9 cellular contexts compared by ENCODE assay signal in the genomic region with DNA sequence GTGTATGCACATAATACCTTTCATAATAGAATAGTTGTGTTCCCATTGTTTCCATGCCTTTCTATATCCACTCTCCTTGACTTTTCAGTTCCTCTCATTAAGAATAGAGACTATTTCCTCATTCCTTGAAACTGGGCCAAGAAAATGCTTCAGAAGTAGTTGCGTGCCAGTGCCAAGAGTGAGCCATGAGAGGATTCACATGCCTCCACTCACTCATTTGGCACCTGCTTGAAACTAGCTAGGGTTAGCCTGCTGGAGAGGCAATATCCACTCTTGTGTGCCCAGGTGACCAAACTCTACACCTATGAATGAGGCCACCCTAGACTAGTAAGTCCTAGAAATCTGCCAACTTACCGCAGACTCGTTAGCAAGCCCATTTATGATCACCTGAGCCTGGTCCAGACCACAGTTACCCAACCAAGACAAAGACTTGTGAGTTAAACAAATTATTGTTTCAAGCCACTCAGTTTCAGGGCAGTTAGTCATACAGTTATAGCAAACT.
DNase-seq lines count a peak whose midpoint lies in the region; ATAC-seq, FAIRE-seq and TF ChIP-seq lines count a peak whose summit lies in the region.
"Had no signal": no experiment of that assay in that cellular context is flagged by ENCODE, and none has a peak within 500 bp of the region (broad histone marks: within the 10 kb centered on the region; RNA-seq: fewer than 3 reads in every experiment).

No MANE protein-coding gene starts in this region.

- in situ Hi-C loops in GM12878 (cut with MboI) = loop anchor here (10.0 kb wide), 1 partner anchor 978 kb away; no protein-coding TSS in a partner anchor

- no TSS peak for BruUV-seq in GM12878 (replicated peaks; lab: Mats Ljungman, UMichigan)

- no peak for TF ChIP-seq CTCF in GM12878 (IDR thresholded peaks at IDR 0.05 in 2 of 3, conservative IDR thresholded peaks at IDR 0.05 in 1 of 3; ENCODE audit: control insufficient read depth in 2 of 3, extremely low read depth in 1 of 3, insufficient read depth in 1 of 3, low read depth in 3 of 3, low read length in 3 of 3)
- no peak for TF ChIP-seq CTCF in pancreas (IDR thresholded peaks at IDR 0.05)

- H3K4me1 ChIP-seq in GM12878 (ENCODE audit: control insufficient read depth, insufficient read depth, low read length) = peaks cover 13% of the 10 kb centered on the region; the same call in 1 of the 2 replicates
- peaks cover 0 to 4% (median 0%) of the 10 kb centered on the region in 3 donors for H3K4me1 ChIP-seq in pancreas

- H3K9me3 ChIP-seq in GM12878 (replicated peaks; ENCODE audit: control insufficient read depth, insufficient read depth, low read length) = no peaks in the 10 kb centered on the region; the same call in 2 of the 3 replicates
- H3K9me3 ChIP-seq in pancreas = no peaks in the 10 kb centered on the region

- POLR2A ChIA-PET in GM12878 (lab: Charles Lee) = no interaction called here

- no peak for DNase-seq in GM19239 (ENCODE audit: insufficient read length, low spot score)
- DNase-seq in GM12878 (ENCODE audit: low read depth, low spot score) = peak; percentile 77
- DNase-seq in pancreas = peak in 1 of 6 donors; percentile 21
- no peak for DNase-seq in caudate nucleus (lab: John Stamatoyannopoulos, UW)
- DNase-seq in putamen (ENCODE audit: low spot score) = no peak

- no peaks in the 10 kb centered on the region for H4K20me1 ChIP-seq in GM12878 (ENCODE audit: control insufficient read depth, insufficient read depth)

- 23% methylated on average over 3 of the region's 3 CpGs for WGBS in GM12878 (ENCODE audit: insufficient coverage, insufficient replicate concordance, low lambda C conversion rate, missing lambda C conversion rate)
- 57 to 62% methylated on average over 3 of the region's 3 CpGs for WGBS in pancreas, 2 donors

- no peak overlapping the region for H3K4me2 ChIP-seq in GM12878 (ENCODE audit: control insufficient read depth, insufficient read depth)

- SMC1A ChIA-PET in GM12878 (lab: Charles Lee; ENCODE audit: uncharacterized antibody, unreplicated experiment) = interaction anchor here (0.8 to 6.8 kb wide), 10 partner anchors 8 to 611 kb away, joined by 3 to 93 read pairs (median 4); no protein-coding TSS in a partner anchor

- RAD21 ChIA-PET in GM12878 (lab: Charles Lee; ENCODE audit: unreplicated experiment) = interaction anchor here (0.9 to 5.2 kb wide), 5 partner anchors 23 to 629 kb away, joined by 3 to 62 read pairs (median 4); no protein-coding TSS in a partner anchor

- no peaks in the 10 kb centered on the region for H3K79me2 ChIP-seq in GM12878 (ENCODE audit: control insufficient read depth, insufficient read depth, low read length)

- H3K27me3 ChIP-seq in GM12878 (replicated peaks in 1 of 2; ENCODE audit: control insufficient read depth in 2 of 2, insufficient read depth in 2 of 2, low read length in 1 of 2) = no peaks in the 10 kb centered on the region
- no peaks in the 10 kb centered on the region for H3K27me3 ChIP-seq in pancreas

- TF ChIP-seq POLR2A in GM12878 (IDR thresholded peaks at IDR 0.05; ENCODE audit: low read depth, low read length) = no peak

- CTCF ChIA-PET in GM12878 (lab: Yijun Ruan, JAX) = interaction anchor here (0.6 to 5.9 kb wide), 7 partner anchors 8 to 609 kb away, joined by 3 to 108 read pairs (median 3); no protein-coding TSS in a partner anchor

- H3K36me3 ChIP-seq in GM12878 (ENCODE audit: control insufficient read depth in 2 of 2, insufficient read depth in 2 of 2, low read length in 1 of 2) = no peaks in the 10 kb centered on the region
- H3K36me3 ChIP-seq in pancreas = no peaks in the 10 kb centered on the region

- intact Hi-C loops in GM12878 (cut with micrococcal nuclease; ENCODE audit: unreplicated experiment) = loop anchor here (5.0 kb wide), 1 partner anchor 36 kb away; no protein-coding TSS in a partner anchor
- intact Hi-C loops in pancreas (cut with DNase I) = loop anchor here in 1 of 3 donors (10.0 kb wide), 1 partner anchor 988 kb away; no protein-coding TSS in a partner anchor

- TF ChIP-seq RAD21 in GM12878 (IDR thresholded peaks at IDR 0.05; ENCODE audit: insufficient read depth, low read depth, low read length) = no peak

- no peak overlapping the region for H2AFZ ChIP-seq in GM12878 (ENCODE audit: control insufficient read depth, low read depth, low read length)

- ATAC-seq in HG03342 (IDR thresholded peaks at IDR 0.05; ENCODE audit: unreplicated experiment) (peak; percentile 33), GM12878 (peak; percentile 82), pancreas (peak; percentile 35 to 61 (median 56)), HG03175 (IDR thresholded peaks at IDR 0.05; ENCODE audit: unreplicated experiment) (no peak)

- no peak overlapping the region for H3K9ac ChIP-seq in GM12878 (ENCODE audit: control insufficient read depth, insufficient read depth, low read length)

- peak in 1 of 2 experiments; percentile 82; a peak in 2 of 4 replicates for TF ChIP-seq EP300 in GM12878 (IDR thresholded peaks at IDR 0.05; ENCODE audit: borderline replicate concordance in 1 of 2, control insufficient read depth in 1 of 2, low read depth in 2 of 2, low read length in 2 of 2)

- no peak overlapping the region for H3K4me3 ChIP-seq in GM12878
- H3K4me3 ChIP-seq in pancreas = no peak overlapping the region

- FAIRE-seq in GM19239 (lab: Jason Lieb, UNC) = peak; percentile 8
- FAIRE-seq in GM12878 (lab: Jason Lieb, UNC) = no peak
- FAIRE-seq in pancreas (lab: Jason Lieb, UNC) = no peak
- FAIRE-seq: endometrium had no signal

- H3K27ac ChIP-seq in GM12878 (ENCODE audit: control insufficient read depth, insufficient read depth) = no peak overlapping the region
- no peak overlapping the region for H3K27ac ChIP-seq in pancreas
- H3K27ac ChIP-seq in caudate nucleus (ENCODE audit: low read depth, low read length) = no peak overlapping the region
- H3K27ac ChIP-seq: HL-60 had no signal

TF ChIP-seq in GM12878, 131 proteins besides CTCF, POLR2A, EP300 and RAD21 (continues in another document):
- TF ChIP-seq IKZF2 (IDR thresholded peaks at IDR 0.05) (peak; percentile 74 to 76), MTA3 (IDR thresholded peaks at IDR 0.05; ENCODE audit: borderline replicate concordance, low read length) (no peak), BCL11A (IDR thresholded peaks at IDR 0.05; ENCODE audit: low read depth, low read length) (peak; percentile 88), NFIC (IDR thresholded peaks at IDR 0.05; ENCODE audit: low read depth, low read length) (peak; percentile 41; the same call in 1 of the 2 replicates), SREBF1 (IDR thresholded peaks at IDR 0.05; ENCODE audit: low read length) (no peak; the same call in 1 of the 2 replicates), RBBP5 (conservative IDR thresholded peaks at IDR 0.05) (no peak), NR2F1 (conservative IDR thresholded peaks at IDR 0.05) (peak; percentile 45; the same call in 1 of the 2 replicates), CBFB (IDR thresholded peaks at IDR 0.05; ENCODE audit: low read depth) (no peak), RAD51 (IDR thresholded peaks at IDR 0.05) (peak; percentile 68), GATAD2B (conservative IDR thresholded peaks at IDR 0.05; ENCODE audit: low read depth) (peak; percentile 57; the same call in 1 of the 2 replicates), FOXM1 (IDR thresholded peaks at IDR 0.05; ENCODE audit: low read depth, low read length) (no peak), NBN (IDR thresholded peaks at IDR 0.05) (peak; percentile 33; the same call in 1 of the 2 replicates), RUNX3 (IDR thresholded peaks at IDR 0.05; ENCODE audit: low read length) (peak; percentile 88), PML (IDR thresholded peaks at IDR 0.05; ENCODE audit: low read length) (no peak)
- TF ChIP-seq, protein P1, sequence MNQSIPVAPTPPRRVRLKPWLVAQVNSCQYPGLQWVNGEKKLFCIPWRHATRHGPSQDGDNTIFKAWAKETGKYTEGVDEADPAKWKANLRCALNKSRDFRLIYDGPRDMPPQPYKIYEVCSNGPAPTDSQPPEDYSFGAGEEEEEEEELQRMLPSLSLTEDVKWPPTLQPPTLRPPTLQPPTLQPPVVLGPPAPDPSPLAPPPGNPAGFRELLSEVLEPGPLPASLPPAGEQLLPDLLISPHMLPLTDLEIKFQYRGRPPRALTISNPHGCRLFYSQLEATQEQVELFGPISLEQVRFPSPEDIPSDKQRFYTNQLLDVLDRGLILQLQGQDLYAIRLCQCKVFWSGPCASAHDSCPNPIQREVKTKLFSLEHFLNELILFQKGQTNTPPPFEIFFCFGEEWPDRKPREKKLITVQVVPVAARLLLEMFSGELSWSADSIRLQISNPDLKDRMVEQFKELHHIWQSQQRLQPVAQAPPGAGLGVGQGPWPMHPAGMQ (IDR thresholded peaks at IDR 0.05; ENCODE audit: borderline replicate concordance) = no peak
- TF ChIP-seq, protein P2, sequence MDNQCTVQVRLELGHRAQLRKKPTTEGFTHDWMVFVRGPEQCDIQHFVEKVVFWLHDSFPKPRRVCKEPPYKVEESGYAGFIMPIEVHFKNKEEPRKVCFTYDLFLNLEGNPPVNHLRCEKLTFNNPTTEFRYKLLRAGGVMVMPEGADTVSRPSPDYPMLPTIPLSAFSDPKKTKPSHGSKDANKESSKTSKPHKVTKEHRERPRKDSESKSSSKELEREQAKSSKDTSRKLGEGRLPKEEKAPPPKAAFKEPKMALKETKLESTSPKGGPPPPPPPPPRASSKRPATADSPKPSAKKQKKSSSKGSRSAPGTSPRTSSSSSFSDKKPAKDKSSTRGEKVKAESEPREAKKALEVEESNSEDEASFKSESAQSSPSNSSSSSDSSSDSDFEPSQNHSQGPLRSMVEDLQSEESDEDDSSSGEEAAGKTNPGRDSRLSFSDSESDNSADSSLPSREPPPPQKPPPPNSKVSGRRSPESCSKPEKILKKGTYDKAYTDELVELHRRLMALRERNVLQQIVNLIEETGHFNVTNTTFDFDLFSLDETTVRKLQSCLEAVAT (IDR thresholded peaks at IDR 0.05) = peak; percentile 74
- TF ChIP-seq, protein P3, sequence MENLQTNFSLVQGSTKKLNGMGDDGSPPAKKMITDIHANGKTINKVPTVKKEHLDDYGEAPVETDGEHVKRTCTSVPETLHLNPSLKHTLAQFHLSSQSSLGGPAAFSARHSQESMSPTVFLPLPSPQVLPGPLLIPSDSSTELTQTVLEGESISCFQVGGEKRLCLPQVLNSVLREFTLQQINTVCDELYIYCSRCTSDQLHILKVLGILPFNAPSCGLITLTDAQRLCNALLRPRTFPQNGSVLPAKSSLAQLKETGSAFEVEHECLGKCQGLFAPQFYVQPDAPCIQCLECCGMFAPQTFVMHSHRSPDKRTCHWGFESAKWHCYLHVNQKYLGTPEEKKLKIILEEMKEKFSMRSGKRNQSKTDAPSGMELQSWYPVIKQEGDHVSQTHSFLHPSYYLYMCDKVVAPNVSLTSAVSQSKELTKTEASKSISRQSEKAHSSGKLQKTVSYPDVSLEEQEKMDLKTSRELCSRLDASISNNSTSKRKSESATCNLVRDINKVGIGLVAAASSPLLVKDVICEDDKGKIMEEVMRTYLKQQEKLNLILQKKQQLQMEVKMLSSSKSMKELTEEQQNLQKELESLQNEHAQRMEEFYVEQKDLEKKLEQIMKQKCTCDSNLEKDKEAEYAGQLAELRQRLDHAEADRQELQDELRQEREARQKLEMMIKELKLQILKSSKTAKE (IDR thresholded peaks at IDR 0.05; ENCODE audit: low read depth, poor library complexity, severe bottlenecking) = peak; percentile 84
